Comparison of ENCODE assay signal across 8 cellular contexts in genomic region chr22:37019309-37020191, GRCh38. TPM values are rescaled to one million over a fixed set of nuclear protein-coding genes. Genes with fewer than 3 reads are reported as not detected.
DNase-seq lines count a peak whose midpoint lies in the region; ATAC-seq lines count a peak whose summit lies in the region.

MPST (plus strand) TSS chr22:37019742; CDS start chr22:37019837, 95 bp downstream.
TST (minus strand) TSS chr22:37019447; CDS start chr22:37018732, 715 bp downstream.

- DNase-seq in activated T-cell treated with anti-CD3 and anti-CD28 coated beads for 1 hour (ENCODE audit: low read depth) (peak; percentile 18), activated T-cell treated with anti-CD3 and anti-CD28 coated beads for 4 hours (no peak), NCI-H526 treated with DMSO at 0.1 percent for 48 hours (lab: John Stamatoyannopoulos, UW) (peak; percentile 12), mucosa of gallbladder (ENCODE audit: low spot score) (peak; percentile 73), stromal cell of bone marrow (ENCODE audit: low read depth) (peak; percentile 33)
- peak; percentile 60 for DNase-seq in activated T-cell treated with anti-CD3 and anti-CD28 coated beads, Interleukin-2, amount 50 U/mL, for 1 hour

- ATAC-seq in HG02981 (IDR thresholded peaks at IDR 0.05; ENCODE audit: unreplicated experiment), result peak; percentile 73
- ATAC-seq in esophagus mucosa, result peak; percentile 63

RNA-seq across cellular contexts. Expression of gene MPST, which starts in this region (rescaled TPM):
- total RNA-seq in esophagus mucosa, result 78.0 TPM
- total RNA-seq in mucosa of gallbladder, result 129 TPM

RNA-seq across cellular contexts. Expression of gene TST, which starts in this region (rescaled TPM):
- total RNA-seq in esophagus mucosa (83.2 TPM), mucosa of gallbladder (281 TPM)
